8 cellular contexts compared by ENCODE assay signal in genomic region chr3:130179353-130179965, GRCh38.
DNase-seq lines count a peak whose midpoint lies in the region; ATAC-seq, FAIRE-seq and TF ChIP-seq lines count a peak whose summit lies in the region.
"Not testable (repeated sequence)": the region's sequence is repeated elsewhere in the genome, so short reads cannot be mapped to it uniquely, and the experiment has no call there.

No MANE protein-coding gene starts in this region.

- BruUV-seq in K562 (replicated peaks; lab: Mats Ljungman, UMichigan) = not testable (repeated sequence)

- not testable (repeated sequence) for FAIRE-seq in K562 (lab: Jason Lieb, UNC)

- in situ Hi-C loops in GM23248 (cut with MboI); K562 (cut with MboI): not testable (repeated sequence)

- H2AFZ ChIP-seq in GM23248 (peak overlapping the region; percentile 68), K562 (ENCODE audit: low read depth, low read length) (peak overlapping the region; percentile 89)
- H2AFZ ChIP-seq in neural cell (ENCODE audit: low read depth, low read length) = not testable (repeated sequence)

- not testable (repeated sequence) for TF ChIP-seq POLR2A in Peyer's patch (IDR thresholded peaks at IDR 0.05); K562 (conservative IDR thresholded peaks at IDR 0.05); heart left ventricle (IDR thresholded peaks at IDR 0.05)

- 1 to 2% methylated on average over 11 of the region's 11 CpGs for WGBS in GM23248 (ENCODE audit: low coverage in 1 of 2, low lambda C conversion rate in 2 of 2, missing lambda C conversion rate in 2 of 2), 2 experiments
- 8% methylated on average over 11 of the region's 11 CpGs for WGBS in K562 (ENCODE audit: insufficient coverage, low coverage, missing lambda C conversion rate)
- 28 to 48% (median 42%) methylated on average over 10 to 11 of the region's 11 CpGs for WGBS in heart left ventricle, 4 donors

- CTCF ChIA-PET in AG04449 (lab: Yijun Ruan, JAX); K562 (lab: Yijun Ruan, JAX; ENCODE audit: low intra/inter-chr PET ratio): not testable (repeated sequence)

- POLR2A ChIA-PET in AG04449 (lab: Yijun Ruan, JAX); K562 (lab: Yijun Ruan, JAX): not testable (repeated sequence)

- peak overlapping the region; percentile 62 for H3K4me2 ChIP-seq in GM23248 (ENCODE audit: unreplicated experiment)
- H3K4me2 ChIP-seq in K562 (ENCODE audit: insufficient read depth, low read length) = peak overlapping the region; percentile 68
- peak overlapping the region; percentile 25 for H3K4me2 ChIP-seq in neural cell (ENCODE audit: low read length)

- not testable (repeated sequence) for H3K9me2 ChIP-seq in GM23248 (ENCODE audit: insufficient read depth); neural cell (ENCODE audit: insufficient read depth, low read length)

- intact Hi-C loops in K562 (cut with micrococcal nuclease); heart left ventricle (cut with DNase I): not testable (repeated sequence)

- H3K4me3 ChIP-seq in AG04449 (ENCODE audit: low read depth, low read length) = peak overlapping the region; percentile 18; the same call in 1 of the 2 replicates
- H3K4me3 ChIP-seq in GM23248 = peak overlapping the region; percentile 64
- H3K4me3 ChIP-seq in Peyer's patch = peak overlapping the region in 3 of 4 donors; percentile 22 to 54 (median 40)
- not testable (repeated sequence) for H3K4me3 ChIP-seq in K562
- peak overlapping the region in 8 of 12 donors; percentile 9 to 43 (median 26) for H3K4me3 ChIP-seq in heart left ventricle
- peak overlapping the region; percentile 43 for H3K4me3 ChIP-seq in neural cell (ENCODE audit: low read length)

- H3K4me1 ChIP-seq in GM23248 (ENCODE audit: insufficient read depth); Peyer's patch; K562 (replicated peaks in 1 of 2; ENCODE audit: control insufficient read depth in 2 of 2, insufficient read depth in 2 of 2, low read length in 2 of 2): not testable (repeated sequence)
- H3K4me1 ChIP-seq in heart left ventricle = peaks cover 0 to 11% (median 1%) of the 10 kb centered on the region in 12 donors

- not testable (repeated sequence) for H3K27me3 ChIP-seq in GM23248 (replicated peaks; ENCODE audit: insufficient read depth); Peyer's patch; K562 (ENCODE audit: control insufficient read depth in 2 of 2, insufficient read depth in 2 of 2, low read length in 2 of 2); heart left ventricle; neural cell (ENCODE audit: insufficient read depth, low read depth, low read length)

- TF ChIP-seq EP300 in K562 (IDR thresholded peaks at IDR 0.05; ENCODE audit: low read length); neural cell (conservative IDR thresholded peaks at IDR 0.05; ENCODE audit: poor library complexity, severe bottlenecking): not testable (repeated sequence)

- DNase-seq in AG04449 (ENCODE audit: low read depth, low spot score) = not testable (repeated sequence)
- DNase-seq in GM23248 = peak; percentile 16
- DNase-seq in Peyer's patch = peak in 2 of 3 donors; percentile 62 to 87
- peak in 2 of 3 experiments; percentile 0 to 2 for DNase-seq in activated CD8-positive, alpha-beta memory T cell treated with anti-CD3 and anti-CD28 coated beads for 48 hours (ENCODE audit: low read depth in 2 of 3, low spot score in 2 of 3)
- DNase-seq in K562 (ENCODE audit: extremely low read depth in 1 of 4, low spot score in 3 of 4) = peak; percentile 1 to 32 (median 2)
- DNase-seq in heart left ventricle = peak in 3 of 5 donors; percentile 8 to 34 (median 18)
- peak in 2 of 3 donors; percentile 5 to 8 for DNase-seq in stimulated activated CD4-positive, alpha-beta T cell treated with anti-CD3 and anti-CD28 coated beads, TNF-alpha, amount 100 ng/mL, for 48 hours (ENCODE audit: low read depth in 3 of 3)

- not testable (repeated sequence) for H3K9me1 ChIP-seq in K562 (ENCODE audit: control insufficient read depth, insufficient read depth, low read length)

- H3K9me3 ChIP-seq in GM23248 (ENCODE audit: low read depth); Peyer's patch; K562 (replicated peaks; ENCODE audit: control insufficient read depth, insufficient read depth, low read depth, low read length); heart left ventricle; neural cell (ENCODE audit: low read length): not testable (repeated sequence)

- TF ChIP-seq CTCF in AG04449 (IDR thresholded peaks at IDR 0.05; ENCODE audit: insufficient read depth, low read length, missing control alignments); Peyer's patch (IDR thresholded peaks at IDR 0.05); K562 (IDR thresholded peaks at IDR 0.05 in 2 of 3, conservative IDR thresholded peaks at IDR 0.05 in 1 of 3; ENCODE audit: insufficient read depth in 2 of 3, low read depth in 1 of 3, low read length in 3 of 3); heart left ventricle (IDR thresholded peaks at IDR 0.05); neural cell (IDR thresholded peaks at IDR 0.05; ENCODE audit: poor library complexity, severe bottlenecking): not testable (repeated sequence)

- ATAC-seq in K562, heart left ventricle: not testable (repeated sequence)

- H3K9ac ChIP-seq in GM23248 (peak overlapping the region; percentile 40; the same call in 1 of the 2 replicates), K562 (ENCODE audit: insufficient read depth in 1 of 2, low read depth in 2 of 2, low read length in 2 of 2) (peak overlapping the region in 1 of 2 experiments; percentile 78; a peak in 1 of 4 replicates), neural cell (ENCODE audit: low read length) (peak overlapping the region; percentile 9)

- H3K27ac ChIP-seq in GM23248; neural cell (ENCODE audit: low read length): not testable (repeated sequence)
- H3K27ac ChIP-seq in Peyer's patch = peak overlapping the region; percentile 21 to 75 (median 62)
- H3K27ac ChIP-seq in K562 (ENCODE audit: extremely low read depth, low read depth, low read length) = peak overlapping the region; percentile 52; the same call in 1 of the 3 replicates
- H3K27ac ChIP-seq in heart left ventricle = peak overlapping the region in 2 of 12 donors; percentile 42 to 48

- H4K20me1 ChIP-seq in GM23248 (ENCODE audit: insufficient read depth); K562 (replicated peaks; ENCODE audit: control insufficient read depth, insufficient read depth, low read length); neural cell (ENCODE audit: insufficient read depth): not testable (repeated sequence)

- not testable (repeated sequence) for TF ChIP-seq RAD21 in K562 (CRISPR knock-in tag; conservative IDR thresholded peaks at IDR 0.05 in 1 of 2, IDR thresholded peaks at IDR 0.05 in 1 of 2); neural cell (conservative IDR thresholded peaks at IDR 0.05)

- H3F3A ChIP-seq in GM23248 (ENCODE audit: insufficient read depth); neural cell (ENCODE audit: insufficient read depth, low read length, poor library complexity, severe bottlenecking): not testable (repeated sequence)

- H3K79me2 ChIP-seq in GM23248 (ENCODE audit: insufficient read depth); K562 (ENCODE audit: control insufficient read depth, insufficient read depth, low read length); neural cell (replicated peaks; ENCODE audit: insufficient read depth, low read length): not testable (repeated sequence)

- H3K36me3 ChIP-seq in GM23248 (ENCODE audit: low read depth); Peyer's patch; K562 (ENCODE audit: control insufficient read depth, insufficient read depth, low read length); heart left ventricle; neural cell (ENCODE audit: insufficient read depth, low read length): not testable (repeated sequence)

TF ChIP-seq in K562, 482 proteins besides CTCF, POLR2A, EP300 and RAD21 (continues in another document):
- TF ChIP-seq CTBP1 (IDR thresholded peaks at IDR 0.05; ENCODE audit: borderline replicate concordance) (0 out of 2 replicates have a peak, but pooled peaks have one; percentile 26), MAFG (tag; conservative IDR thresholded peaks at IDR 0.05) (peak; percentile 35; the same call in 1 of the 2 replicates), RFX1 (IDR thresholded peaks at IDR 0.05) (peak; percentile 62), ELF1 (tag; IDR thresholded peaks at IDR 0.05) (0 out of 2 replicates have a peak, but pooled peaks have one; percentile 22), ZNF316 (IDR thresholded peaks at IDR 0.05) (peak; percentile 79), MAFF (IDR thresholded peaks at IDR 0.05; ENCODE audit: low read length) (peak; percentile 13; the same call in 1 of the 2 replicates)

TF ChIP-seq in neural cell, 6 proteins besides CTCF, POLR2A, EP300 and RAD21:
- TF ChIP-seq POLR2AphosphoS5 (IDR thresholded peaks at IDR 0.05) = peak; percentile 10
